19 cellular contexts compared by ENCODE assay signal in genomic region chr11:121029813-121030445, GRCh38.
"Had no signal": no experiment of that assay in that cellular context is flagged by ENCODE, and none has a peak within 500 bp of the region (broad histone marks: within the 10 kb centered on the region; RNA-seq: fewer than 3 reads in every experiment).

No MANE protein-coding gene starts in this region.

- ATAC-seq: foreskin keratinocyte; naive thymus-derived CD4-positive, alpha-beta T cell; stimulated activated naive CD8-positive, alpha-beta T cell treated with anti-CD3 and anti-CD28 coated beads, Interleukin-15, Interleukin-2, amounts not matched to agents 100 U/mL and 50 U/mL, for 24 hours; T-helper 17 cell; upper lobe of right lung had no signal

- DNase-seq: activated CD4-positive, alpha-beta memory T cell treated with anti-CD3 and anti-CD28 coated beads for 36 hours; activated CD4-positive, alpha-beta T cell treated with anti-CD3 and anti-CD28 coated beads for 48 hours; activated effector memory CD4-positive, alpha-beta T cell treated with anti-CD3 and anti-CD28 coated beads, Interleukin-2, amount 50 U/mL, for 16 hours; activated naive CD4-positive, alpha-beta T cell treated with anti-CD3 and anti-CD28 coated beads, Interleukin-2, amount 50 U/mL, for 16 hours; adrenal gland; cerebellar nuclear complex; erythroblast; foreskin keratinocyte; hippocampal formation; naive thymus-derived CD4-positive, alpha-beta T cell; posterior cingulate gyrus; stimulated activated CD4-positive, alpha-beta T cell treated with anti-CD3 and anti-CD28 coated beads, Interleukin-4, amount 100 ng/mL, for 24 hours; stimulated activated naive CD8-positive, alpha-beta T cell treated with anti-CD3 and anti-CD28 coated beads, Interleukin-15, Interleukin-2, amounts not matched to agents 100 U/mL and 50 U/mL, for 24 hours; SW 1271; T-helper 17 cell; upper lobe of right lung had no signal

- H3K9ac ChIP-seq: neural progenitor cell had no signal

- H3K4me1 ChIP-seq: foreskin keratinocyte had no signal

- H3K36me3 Mint-ChIP-seq: neural progenitor cell had no signal

- H3K36me3 ChIP-seq: adrenal gland, neural progenitor cell, upper lobe of right lung had no signal

- H3K9me3 Mint-ChIP-seq: activated CD4-positive, alpha-beta memory T cell treated with anti-CD3 and anti-CD28 coated beads for 36 hours; naive thymus-derived CD4-positive, alpha-beta T cell; neural progenitor cell had no signal

- H3K4me3 Mint-ChIP-seq: activated CD4-positive, alpha-beta memory T cell treated with anti-CD3 and anti-CD28 coated beads for 36 hours; naive thymus-derived CD4-positive, alpha-beta T cell; neural progenitor cell; T-helper 17 cell had no signal

- H3K27me3 ChIP-seq: adrenal gland, foreskin keratinocyte, neural progenitor cell, upper lobe of right lung had no signal

- H3K27ac Mint-ChIP-seq: activated CD4-positive, alpha-beta memory T cell treated with anti-CD3 and anti-CD28 coated beads for 36 hours; neural progenitor cell; T-helper 17 cell had no signal

- H3K27ac ChIP-seq: adrenal gland, coronary artery, foreskin keratinocyte, neural progenitor cell, SK-N-MC, upper lobe of right lung had no signal

- H3K9me3 ChIP-seq: adrenal gland, upper lobe of right lung had no signal

- H3K27me3 Mint-ChIP-seq: activated CD4-positive, alpha-beta memory T cell treated with anti-CD3 and anti-CD28 coated beads for 36 hours; naive thymus-derived CD4-positive, alpha-beta T cell; T-helper 17 cell had no signal

- H3K4me3 ChIP-seq: adrenal gland, coronary artery, neural progenitor cell, SK-N-MC, upper lobe of right lung had no signal

- H3K4me2 ChIP-seq: neural progenitor cell had no signal
